19 cellular contexts compared by ENCODE assay signal in the genomic region with DNA sequence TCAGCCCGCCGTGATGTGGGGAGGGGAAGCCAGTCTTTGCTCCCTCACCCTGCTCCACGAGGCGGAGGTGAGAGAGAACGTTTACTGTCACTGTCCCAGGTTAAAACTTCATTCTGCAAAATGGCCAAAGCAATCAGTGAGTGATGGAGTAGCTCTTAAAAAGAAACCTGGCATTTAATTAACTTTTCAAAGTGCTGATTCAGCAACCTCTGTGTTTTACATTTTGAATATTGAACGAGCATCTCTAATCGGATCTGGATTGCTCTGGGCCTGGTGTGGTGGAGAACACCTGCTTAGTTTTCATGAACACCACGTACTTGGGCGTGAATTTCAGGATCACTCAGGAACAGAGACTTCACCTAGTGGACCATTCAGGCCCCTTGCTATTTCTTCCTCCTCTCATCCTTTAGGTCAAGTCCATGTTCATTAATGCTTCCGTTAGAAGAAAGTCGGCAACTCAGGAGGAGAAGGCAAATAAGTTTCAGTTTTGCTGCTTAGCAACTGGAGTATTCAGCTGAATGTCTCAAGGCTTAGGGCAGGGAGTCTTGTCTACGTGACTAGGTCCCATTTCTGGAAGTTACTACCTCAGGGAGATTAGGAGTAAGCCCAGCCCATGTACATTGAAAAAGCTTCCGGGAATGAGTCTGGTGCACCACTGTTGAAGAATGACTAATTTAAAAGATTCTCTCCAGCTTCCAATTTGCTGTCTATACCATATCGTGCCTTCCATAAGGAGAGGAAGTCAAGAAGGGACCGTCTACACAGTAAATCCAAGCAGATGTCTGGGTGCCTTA.
DNase-seq lines count a peak whose midpoint lies in the region; ATAC-seq, FAIRE-seq and TF ChIP-seq lines count a peak whose summit lies in the region.
"Had no signal": no experiment of that assay in that cellular context is flagged by ENCODE, and none has a peak within 500 bp of the region (broad histone marks: within the 10 kb centered on the region; RNA-seq: fewer than 3 reads in every experiment).

No MANE protein-coding gene starts in this region.

- no peak for FAIRE-seq in HepG2 (lab: Jason Lieb, UNC)
- FAIRE-seq: GM12892 had no signal

- no peak for TF ChIP-seq CTCF in HepG2 (CRISPR knock-in tag; IDR thresholded peaks at IDR 0.05)
- TF ChIP-seq CTCF in right lobe of liver (IDR thresholded peaks at IDR 0.05): no peak
- TF ChIP-seq CTCF in epithelial cell of esophagus (IDR thresholded peaks at IDR 0.05; ENCODE audit: insufficient read depth, low read depth, low read length, missing control alignments): no peak

- no peaks in the 10 kb centered on the region for H3K9me3 ChIP-seq in HepG2 (ENCODE audit: low read length)
- H3K9me3 ChIP-seq in right lobe of liver: no peaks in the 10 kb centered on the region

- TF ChIP-seq RAD21 in HepG2 (CRISPR knock-in tag; IDR thresholded peaks at IDR 0.05): no peak

- H3K9me3 Mint-ChIP-seq in memory B cell: no peaks in the 10 kb centered on the region
- no peaks in the 10 kb centered on the region for H3K9me3 Mint-ChIP-seq in activated CD8-positive, alpha-beta T cell treated with anti-CD3 and anti-CD28 coated beads, Interleukin-2, amount 10 ng/mL, durations not matched to agents 7 days and 5 days (ENCODE audit: insufficient read depth)
- H3K9me3 Mint-ChIP-seq: CD4-positive, CD25-positive, alpha-beta regulatory T cell; HFFc6 had no signal

- no peaks in the 10 kb centered on the region for H3K4me1 Mint-ChIP-seq in memory B cell
- no peaks in the 10 kb centered on the region for H3K4me1 Mint-ChIP-seq in activated CD8-positive, alpha-beta T cell treated with anti-CD3 and anti-CD28 coated beads, Interleukin-2, amount 10 ng/mL, durations not matched to agents 7 days and 5 days (ENCODE audit: low read depth)

- DNase-seq in HepG2 (ENCODE audit: low spot score) (no peak), right lobe of liver (no peak), epithelial cell of esophagus (ENCODE audit: low read depth) (peak; percentile 13), memory B cell (ENCODE audit: low spot score in 2 of 2) (no peak), left ventricle myocardium superior (no peak), NCI-H2196 treated with DMSO at 0.1 percent for 48 hours (lab: John Stamatoyannopoulos, UW; ENCODE audit: unreplicated experiment) (no peak), CD1c-positive myeloid dendritic cell (ENCODE audit: extremely low spot score) (no peak)
- DNase-seq in activated CD8-positive, alpha-beta T cell treated with anti-CD3 and anti-CD28 coated beads, Interleukin-2, amount 10 ng/mL, durations not matched to agents 7 days and 5 days: no peak
- DNase-seq: AML-193; Calu3; CD4-positive, CD25-positive, alpha-beta regulatory T cell; DMS 273 treated with DMSO at 0.1 percent for 48 hours; DMS79; GOT3; HCEC 1CT; HFFc6 had no signal

- ATAC-seq in HepG2: no peak
- ATAC-seq in right lobe of liver: no peak
- no peak for ATAC-seq in memory B cell (ENCODE audit: low read depth)
- ATAC-seq in left ventricle myocardium superior: no peak
- ATAC-seq in activated CD8-positive, alpha-beta T cell treated with anti-CD3 and anti-CD28 coated beads, Interleukin-2, amount 10 ng/mL, durations not matched to agents 7 days and 5 days: no peak

- intact Hi-C loops in HepG2 (cut with micrococcal nuclease; ENCODE audit: unreplicated experiment): no loop called here
- intact Hi-C loops in right lobe of liver (cut with DNase I): loop anchor here (10.0 kb wide), 2 partner anchors 301 to 341 kb away; no protein-coding TSS in a partner anchor
- intact Hi-C loops in left ventricle myocardium superior (cut with micrococcal nuclease): loop anchor here (5.0 to 10.0 kb wide), 3 partner anchors 299 to 591 kb away; no protein-coding TSS in a partner anchor

- TF ChIP-seq EP300 in HepG2 (IDR thresholded peaks at IDR 0.05; ENCODE audit: low read depth in 2 of 2, low read length in 2 of 2): no peak
- no peak for TF ChIP-seq EP300 in HepG2 (CRISPR knock-in tag; IDR thresholded peaks at IDR 0.05; ENCODE audit: borderline replicate concordance)

- no TSS peak for BruUV-seq in HepG2 (replicated peaks; lab: Mats Ljungman, UMichigan)

- H3K36me3 ChIP-seq in HepG2 (replicated peaks in 1 of 2; ENCODE audit: control insufficient read depth in 1 of 2, insufficient read depth in 2 of 2, low read length in 2 of 2) (no peaks in the 10 kb centered on the region), right lobe of liver (peaks cover 0 to 1% (median 0%) of the 10 kb centered on the region in 4 donors)
- H3K36me3 ChIP-seq: BLaER1 had no signal

- CTCF ChIA-PET in HepG2 (lab: Yijun Ruan, JAX; ENCODE audit: low intra/inter-chr PET ratio, low total read pairs): no interaction called here
- CTCF ChIA-PET in activated CD8-positive, alpha-beta T cell treated with anti-CD3 and anti-CD28 coated beads, Interleukin-2, amount 10 ng/mL, durations not matched to agents 7 days and 5 days (lab: Charles Lee): interaction anchor here (0.8 to 2.4 kb wide), 2 partner anchors 299 to 333 kb away, joined by 3 to 16 read pairs; no protein-coding TSS in a partner anchor

- H3K4me1 ChIP-seq in HepG2 (ENCODE audit: insufficient read depth, low read length): no peaks in the 10 kb centered on the region
- no peaks in the 10 kb centered on the region for H3K4me1 ChIP-seq in right lobe of liver

- no peak overlapping the region for H3K4me3 Mint-ChIP-seq in memory B cell
- H3K4me3 Mint-ChIP-seq in activated CD8-positive, alpha-beta T cell treated with anti-CD3 and anti-CD28 coated beads, Interleukin-2, amount 10 ng/mL, durations not matched to agents 7 days and 5 days: no peak overlapping the region
- H3K4me3 Mint-ChIP-seq: CD4-positive, CD25-positive, alpha-beta regulatory T cell; HFFc6 had no signal

- no peaks in the 10 kb centered on the region for H3K79me2 ChIP-seq in HepG2 (ENCODE audit: insufficient read depth, low read length)

- no peak overlapping the region for H3K9ac ChIP-seq in HepG2 (ENCODE audit: insufficient read depth, low read depth, low read length)
- H3K9ac ChIP-seq: BLaER1 had no signal

- H3K27me3 ChIP-seq in HepG2 (ENCODE audit: control insufficient read depth in 1 of 2, insufficient read depth in 2 of 2, low read length in 2 of 2) (peaks cover 0 to 8% of the 10 kb centered on the region in 2 experiments; a peak in 3 of 5 replicates), right lobe of liver (no peaks in the 10 kb centered on the region)
- H3K27me3 ChIP-seq: BLaER1 had no signal

- H3K27ac Mint-ChIP-seq in memory B cell: peak overlapping the region; percentile 36
- no peak overlapping the region for H3K27ac Mint-ChIP-seq in activated CD8-positive, alpha-beta T cell treated with anti-CD3 and anti-CD28 coated beads, Interleukin-2, amount 10 ng/mL, durations not matched to agents 7 days and 5 days
- H3K27ac Mint-ChIP-seq: CD4-positive, CD25-positive, alpha-beta regulatory T cell; HFFc6 had no signal

- WGBS in HepG2 (ENCODE audit: low lambda C conversion rate): 30% methylated on average over 15 of the region's 15 CpGs
- WGBS in right lobe of liver (ENCODE audit: insufficient coverage, low coverage, low lambda C conversion rate, missing lambda C conversion rate): 80% methylated on average over 13 of the region's 15 CpGs

- TF ChIP-seq POLR2A in HepG2 (IDR thresholded peaks at IDR 0.05; ENCODE audit: insufficient read depth in 1 of 2, low read depth in 2 of 2, low read length in 2 of 2) (no peak), right lobe of liver (IDR thresholded peaks at IDR 0.05) (no peak)

- H3K27me3 Mint-ChIP-seq in memory B cell: no peaks in the 10 kb centered on the region
- no peaks in the 10 kb centered on the region for H3K27me3 Mint-ChIP-seq in activated CD8-positive, alpha-beta T cell treated with anti-CD3 and anti-CD28 coated beads, Interleukin-2, amount 10 ng/mL, durations not matched to agents 7 days and 5 days (ENCODE audit: low read depth)
- H3K27me3 Mint-ChIP-seq: CD4-positive, CD25-positive, alpha-beta regulatory T cell had no signal

- H3K36me3 Mint-ChIP-seq in memory B cell: peaks cover 2% of the 10 kb centered on the region
- no peaks in the 10 kb centered on the region for H3K36me3 Mint-ChIP-seq in activated CD8-positive, alpha-beta T cell treated with anti-CD3 and anti-CD28 coated beads, Interleukin-2, amount 10 ng/mL, durations not matched to agents 7 days and 5 days (ENCODE audit: low read depth)

- no peaks in the 10 kb centered on the region for H4K20me1 ChIP-seq in HepG2 (ENCODE audit: insufficient read depth, low read length)
- H4K20me1 ChIP-seq: BLaER1 had no signal

- H3K27ac ChIP-seq in HepG2 (ENCODE audit: extremely low read length, insufficient read depth, low read length): no peak overlapping the region
- no peak overlapping the region for H3K27ac ChIP-seq in right lobe of liver
- H3K27ac ChIP-seq: 22Rv1, BLaER1 had no signal

- no peak overlapping the region for H2AFZ ChIP-seq in HepG2 (ENCODE audit: low read length)

- no peak overlapping the region for H3K4me2 ChIP-seq in HepG2 (ENCODE audit: low read depth, low read length)
- H3K4me2 ChIP-seq: BLaER1 had no signal

- POLR2A ChIA-PET in HepG2 (lab: Yijun Ruan, JAX): no interaction called here
- POLR2A ChIA-PET in activated CD8-positive, alpha-beta T cell treated with anti-CD3 and anti-CD28 coated beads, Interleukin-2, amount 10 ng/mL, durations not matched to agents 7 days and 5 days (lab: Charles Lee): no interaction called here

- in situ Hi-C loops in HepG2 (cut with HindIII; ENCODE audit: extremely low pct_ligation_motif_present, low pct_unique_long_range_greater_than_20kb): loop anchor here (5.0 to 10.0 kb wide), 3 partner anchors 299 to 589 kb away; no protein-coding TSS in a partner anchor

- H3K4me3 ChIP-seq in HepG2 (replicated peaks in 1 of 3; ENCODE audit: insufficient read depth in 1 of 3, low read depth in 2 of 3, low read length in 3 of 3) (no peak overlapping the region), right lobe of liver (no peak overlapping the region), epithelial cell of esophagus (ENCODE audit: low read length) (no peak overlapping the region)
- H3K4me3 ChIP-seq: BLaER1 had no signal

TF ChIP-seq in HepG2, 621 proteins besides CTCF, POLR2A, EP300 and RAD21 (continues in another document):
- TF ChIP-seq MAFK (conservative IDR thresholded peaks at IDR 0.05 in 1 of 2, IDR thresholded peaks at IDR 0.05 in 1 of 2; ENCODE audit: low read length in 2 of 2) (peak; percentile 89 to 97), MAFF (IDR thresholded peaks at IDR 0.05; ENCODE audit: low read depth, low read length) (peak; percentile 95), ZIK1 (CRISPR knock-in tag; IDR thresholded peaks at IDR 0.05; ENCODE audit: borderline replicate concordance, low read depth) (no peak), ZNF264 (CRISPR knock-in tag; IDR thresholded peaks at IDR 0.05) (no peak)
